ENCODE assay signal across 24 cellular contexts in the genomic region with DNA sequence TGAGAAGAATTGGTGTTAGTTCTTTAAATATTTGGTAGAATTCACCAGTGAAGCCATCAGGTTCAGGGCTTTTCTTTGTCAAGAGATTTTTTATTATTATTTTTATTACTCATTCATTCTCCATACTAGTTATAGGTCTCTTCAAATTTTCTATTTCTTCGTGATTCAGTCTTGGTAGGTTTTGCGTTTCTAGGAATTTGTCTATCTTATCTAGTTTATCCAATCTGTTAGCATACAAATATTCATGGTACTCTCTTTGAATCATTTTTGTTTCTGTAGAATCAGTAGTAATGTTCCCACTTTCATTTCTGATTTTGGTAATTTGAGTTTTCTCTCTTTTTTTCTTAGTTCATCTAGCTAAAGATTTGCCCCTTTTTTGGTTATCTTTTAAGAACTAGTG.
"Had no signal": no experiment of that assay in that cellular context is flagged by ENCODE, and none has a peak within 500 bp of the region (broad histone marks: within the 10 kb centered on the region; RNA-seq: fewer than 3 reads in every experiment).

No MANE protein-coding gene starts in this region.

- H3K9me3 ChIP-seq: colonic mucosa, lower lobe of right lung, mucosa of descending colon had no signal

- H3K27ac ChIP-seq: colonic mucosa, esophagus muscularis mucosa, foreskin keratinocyte, gastroesophageal sphincter, heart left ventricle, hepatocyte, left lung, lower lobe of right lung had no signal

- DNase-seq: colonic mucosa; cortex of kidney; effector CD8-positive, alpha-beta T cell; effector memory CD8-positive, alpha-beta T cell; endodermal cell; foreskin keratinocyte; heart left ventricle; hypothalamus; left cardiac atrium; left lung; left ventricle myocardium superior; lower lobe of right lung; mesenchymal stem cell; mucosa of descending colon; naive B cell had no signal

- H3K4me1 Mint-ChIP-seq: mesothelial cell of epicardium, naive B cell had no signal

- H3K27me3 ChIP-seq: colonic mucosa, esophagus muscularis mucosa, foreskin keratinocyte, gastroesophageal sphincter, heart left ventricle, hepatocyte, left lung had no signal

- H3K27ac Mint-ChIP-seq: dendritic cell treated with granulocyte-macrophage colony-stimulating factor and Interleukin-4, amounts not matched to agents 40 ng/mL and 50 ng/mL, for 4 days; effector memory CD8-positive, alpha-beta T cell; endodermal cell; mesothelial cell of epicardium; naive B cell had no signal

- H3K4me1 ChIP-seq: colonic mucosa, esophagus muscularis mucosa, gastroesophageal sphincter, heart left ventricle, left lung, lower lobe of right lung had no signal

- H3K27me3 Mint-ChIP-seq: dendritic cell treated with granulocyte-macrophage colony-stimulating factor and Interleukin-4, amounts not matched to agents 40 ng/mL and 50 ng/mL, for 4 days; effector memory CD8-positive, alpha-beta T cell had no signal

- ATAC-seq: effector memory CD8-positive, alpha-beta T cell; foreskin keratinocyte; gastroesophageal sphincter; heart left ventricle; left cardiac atrium; left lung; left ventricle myocardium superior; lower lobe of right lung; mucosa of descending colon had no signal

- H3K36me3 ChIP-seq: colonic mucosa, esophagus muscularis mucosa, gastroesophageal sphincter, heart left ventricle, left lung, lower lobe of right lung had no signal

- FAIRE-seq: endothelial cell of umbilical vein, frontal cortex, islet of Langerhans, keratinocyte had no signal

- H3K4me3 Mint-ChIP-seq: dendritic cell treated with granulocyte-macrophage colony-stimulating factor and Interleukin-4, amounts not matched to agents 40 ng/mL and 50 ng/mL, for 4 days; effector memory CD8-positive, alpha-beta T cell; endodermal cell; mesothelial cell of epicardium; naive B cell had no signal

- H3K4me3 ChIP-seq: colonic mucosa, esophagus muscularis mucosa, gastroesophageal sphincter, heart left ventricle, hepatocyte, left lung, lower lobe of right lung, mucosa of descending colon had no signal
